In genomic region chr6:32183483-32184083, GRCh38 we compare ENCODE assay signal across 12 cellular contexts. TPM values are rescaled to one million over a fixed set of nuclear protein-coding genes. Genes with fewer than 3 reads are reported as not detected.
DNase-seq lines count a peak whose midpoint lies in the region; ATAC-seq lines count a peak whose summit lies in the region.
"Had no signal": no experiment of that assay in that cellular context is flagged by ENCODE, and none has a peak within 500 bp of the region (broad histone marks: within the 10 kb centered on the region; RNA-seq: fewer than 3 reads in every experiment).

No MANE protein-coding gene starts in this region.

- peak overlapping the region; percentile 82 for H3K27ac Mint-ChIP-seq in activated T-cell treated with anti-CD3 and anti-CD28 coated beads, Interleukin-2, amount 50 U/mL, for 24 hours
- peak overlapping the region; percentile 75 for H3K27ac Mint-ChIP-seq in activated T-helper 17 cell treated with anti-CD3 and anti-CD28 coated beads, Interleukin-2, amount 50 U/mL, for 72 hours
- H3K27ac Mint-ChIP-seq in memory B cell = peak overlapping the region; percentile 31

- H3K9me3 ChIP-seq in stomach smooth muscle (ENCODE audit: control insufficient read depth in 2 of 2, low read length in 2 of 2) = no peaks in the 10 kb centered on the region

- peaks cover 93% of the 10 kb centered on the region for H3K36me3 Mint-ChIP-seq in activated T-cell treated with anti-CD3 and anti-CD28 coated beads, Interleukin-2, amount 50 U/mL, for 24 hours (ENCODE audit: low read depth)
- H3K36me3 Mint-ChIP-seq in activated T-helper 17 cell treated with anti-CD3 and anti-CD28 coated beads, Interleukin-2, amount 50 U/mL, for 72 hours (ENCODE audit: low read depth) = peaks cover 97% of the 10 kb centered on the region
- peaks cover 32% of the 10 kb centered on the region for H3K36me3 Mint-ChIP-seq in memory B cell

- no peak for ATAC-seq in activated T-helper 17 cell treated with anti-CD3 and anti-CD28 coated beads, Interleukin-2, amount 50 U/mL, for 72 hours (replicated peaks)
- ATAC-seq in memory B cell (ENCODE audit: low read depth) = no peak
- ATAC-seq: natural killer cell had no signal

- H3K4me3 Mint-ChIP-seq in activated T-cell treated with anti-CD3 and anti-CD28 coated beads, Interleukin-2, amount 50 U/mL, for 24 hours = no peak overlapping the region
- peak overlapping the region; percentile 12 for H3K4me3 Mint-ChIP-seq in activated T-helper 17 cell treated with anti-CD3 and anti-CD28 coated beads, Interleukin-2, amount 50 U/mL, for 72 hours
- H3K4me3 Mint-ChIP-seq in memory B cell = no peak overlapping the region
- H3K4me3 Mint-ChIP-seq: natural killer cell had no signal

- peaks cover 26 to 31% of the 10 kb centered on the region in 2 donors for H3K36me3 ChIP-seq in stomach smooth muscle (ENCODE audit: control insufficient read depth in 2 of 2, insufficient read depth in 2 of 2, low read length in 2 of 2)

- no peaks in the 10 kb centered on the region for H3K27me3 Mint-ChIP-seq in activated T-cell treated with anti-CD3 and anti-CD28 coated beads, Interleukin-2, amount 50 U/mL, for 24 hours
- no peaks in the 10 kb centered on the region for H3K27me3 Mint-ChIP-seq in activated T-helper 17 cell treated with anti-CD3 and anti-CD28 coated beads, Interleukin-2, amount 50 U/mL, for 72 hours
- no peaks in the 10 kb centered on the region for H3K27me3 Mint-ChIP-seq in memory B cell

- H3K27me3 ChIP-seq in stomach smooth muscle (ENCODE audit: control insufficient read depth in 1 of 2, insufficient read depth in 2 of 2, low read length in 2 of 2) = no peaks in the 10 kb centered on the region

- peak overlapping the region; percentile 60 for H3K27ac ChIP-seq in stomach smooth muscle (ENCODE audit: low read length)

- peaks cover 82% of the 10 kb centered on the region for H3K4me1 Mint-ChIP-seq in activated T-cell treated with anti-CD3 and anti-CD28 coated beads, Interleukin-2, amount 50 U/mL, for 24 hours (ENCODE audit: low read depth)
- peaks cover 39% of the 10 kb centered on the region for H3K4me1 Mint-ChIP-seq in activated T-helper 17 cell treated with anti-CD3 and anti-CD28 coated beads, Interleukin-2, amount 50 U/mL, for 72 hours
- peaks cover 39% of the 10 kb centered on the region for H3K4me1 Mint-ChIP-seq in memory B cell

- DNase-seq in activated T-cell treated with anti-CD3 and anti-CD28 coated beads, Interleukin-2, amount 50 U/mL, for 24 hours = no peak
- DNase-seq in activated T-cell treated with anti-CD3 and anti-CD28 coated beads, Interleukin-2, amount 50 U/mL, for 1 hour = no peak
- no peak for DNase-seq in memory B cell (ENCODE audit: low spot score in 2 of 2)
- DNase-seq in islet precursor cell = no peak
- DNase-seq in KG1 (lab: John Stamatoyannopoulos, UW) = no peak
- DNase-seq in NCI-H2107 (lab: John Stamatoyannopoulos, UW) = no peak
- DNase-seq: activated CD4-positive, CD25-positive, alpha-beta regulatory T cell; DMS 273 treated with DMSO at 0.1 percent for 48 hours; natural killer cell; NCI-H226 had no signal

- H3K9ac ChIP-seq in stomach smooth muscle (ENCODE audit: low read length in 2 of 2) = peak overlapping the region; percentile 5 to 22

- H3K4me3 ChIP-seq in stomach smooth muscle (ENCODE audit: low read length in 2 of 2) = no peak overlapping the region

- H3K9me3 Mint-ChIP-seq in activated T-cell treated with anti-CD3 and anti-CD28 coated beads, Interleukin-2, amount 50 U/mL, for 24 hours = no peaks in the 10 kb centered on the region
- H3K9me3 Mint-ChIP-seq in activated T-helper 17 cell treated with anti-CD3 and anti-CD28 coated beads, Interleukin-2, amount 50 U/mL, for 72 hours = no peaks in the 10 kb centered on the region
- H3K9me3 Mint-ChIP-seq in memory B cell = no peaks in the 10 kb centered on the region
- H3K9me3 Mint-ChIP-seq: natural killer cell had no signal

- H3K4me1 ChIP-seq in stomach smooth muscle (ENCODE audit: control insufficient read depth, insufficient read depth, low read length) = peaks cover 49% of the 10 kb centered on the region

RNA-seq across cellular contexts. Expression of gene AGER, which starts 0.5 kb away (rescaled TPM):
- total RNA-seq in activated T-helper 17 cell treated with anti-CD3 and anti-CD28 coated beads, Interleukin-2, amount 50 U/mL, for 72 hours = 10 to 100 TPM; 19.3 to 50.2 TPM

RNA-seq across cellular contexts. Expression of gene RNF5, which starts 5.4 kb away (rescaled TPM):
- 10 to 100 TPM; 46.0 to 64.5 TPM for total RNA-seq in activated T-helper 17 cell treated with anti-CD3 and anti-CD28 coated beads, Interleukin-2, amount 50 U/mL, for 72 hours

RNA-seq across cellular contexts. Expression of gene PBX2, which starts 6.4 kb away (rescaled TPM):
- 100 to 1,000 TPM in 1 of 2 donors, 10 to 100 TPM in 1; 53.0 to 135 TPM for total RNA-seq in activated T-helper 17 cell treated with anti-CD3 and anti-CD28 coated beads, Interleukin-2, amount 50 U/mL, for 72 hours

RNA-seq across cellular contexts. Expression of gene AGPAT1, which starts 7.7 kb away (rescaled TPM):
- total RNA-seq in activated T-helper 17 cell treated with anti-CD3 and anti-CD28 coated beads, Interleukin-2, amount 50 U/mL, for 72 hours = 10 to 100 TPM; 26.8 to 37.5 TPM

RNA-seq across cellular contexts. Expression of gene GPSM3, which starts 8.9 kb away (rescaled TPM):
- total RNA-seq in activated T-helper 17 cell treated with anti-CD3 and anti-CD28 coated beads, Interleukin-2, amount 50 U/mL, for 72 hours = 100 to 1,000 TPM; 136 to 227 TPM

Comparison
In these comparisons a context has a peak if more than half of its experiments do, and no peak if none do; other contexts are left out.
1. H3K27ac Mint-ChIP-seq: peak in every context shown above with its lines; median percentile 82 in activated T-cell treated with anti-CD3 and anti-CD28 coated beads, Interleukin-2, amount 50 U/mL, for 24 hours; 75 in activated T-helper 17 cell treated with anti-CD3 and anti-CD28 coated beads, Interleukin-2, amount 50 U/mL, for 72 hours; 31 in memory B cell.